In genomic region chr15:77162872-77163633, GRCh38 we compare ENCODE assay signal across 21 cellular contexts.
DNase-seq lines count a peak whose midpoint lies in the region; ATAC-seq and TF ChIP-seq lines count a peak whose summit lies in the region.
"Had no signal": no experiment of that assay in that cellular context is flagged by ENCODE, and none has a peak within 500 bp of the region (broad histone marks: within the 10 kb centered on the region; RNA-seq: fewer than 3 reads in every experiment).

No MANE protein-coding gene starts in this region.

- H3K27ac ChIP-seq in HL-60 (replicated peaks) (peak overlapping the region; percentile 16; the same call in 1 of the 2 replicates), body of pancreas (peak overlapping the region; percentile 61 to 81 (median 70))
- H3K27ac ChIP-seq: C4-2B, parathyroid adenoma, tibial artery had no signal

- peaks cover 75% of the 10 kb centered on the region for H3K4me1 ChIP-seq in body of pancreas
- H3K4me1 ChIP-seq: parathyroid adenoma had no signal

- DNase-seq in HL-60 (ENCODE audit: low read depth in 1 of 2, low spot score in 1 of 2) (peak; percentile 37 to 54), NOMO-1 treated with DMSO at 0.1 percent for 48 hours (lab: John Stamatoyannopoulos, UW; ENCODE audit: unreplicated experiment) (peak; percentile 83), body of pancreas (no peak), sciatic nerve (ENCODE audit: low spot score) (no peak), globus pallidus (ENCODE audit: low spot score) (no peak), T1000 (lab: John Stamatoyannopoulos, UW) (no peak)
- DNase-seq: activated CD4-positive, CD25-positive, alpha-beta regulatory T cell treated with anti-CD3 and anti-CD28 coated beads, Interleukin-2, amount 50 U/mL, for 72 hours; activated CD8-positive, alpha-beta memory T cell treated with anti-CD3 and anti-CD28 coated beads, Interleukin-2, amount 10 ng/mL, durations not matched to agents 7 days and 5 days; activated gamma-delta T cell treated with Interleukin-2 at 50 U/mL for 16 hours; aorta; H9; left colon; mucosa of descending colon; NCI-H1436; NCI-H82; tibial artery had no signal

- no peak for TF ChIP-seq CTCF in HL-60 (IDR thresholded peaks at IDR 0.05; ENCODE audit: insufficient read depth, low read length)
- peak in 1 of 7 experiments; percentile 12 for TF ChIP-seq CTCF in body of pancreas (IDR thresholded peaks at IDR 0.05)

- H3K36me3 ChIP-seq in body of pancreas (replicated peaks in 1 of 2; ENCODE audit: insufficient read depth in 1 of 2, low read depth in 2 of 2), result no peaks in the 10 kb centered on the region

- ATAC-seq in body of pancreas (peak; percentile 78), sciatic nerve (peak; percentile 64), GM18907 (IDR thresholded peaks at IDR 0.05; ENCODE audit: unreplicated experiment) (no peak)
- ATAC-seq: activated CD8-positive, alpha-beta memory T cell treated with anti-CD3 and anti-CD28 coated beads, Interleukin-2, amount 10 ng/mL, durations not matched to agents 7 days and 5 days; K562; left colon; mucosa of descending colon had no signal

- no peaks in the 10 kb centered on the region for H3K27me3 ChIP-seq in HL-60 (ENCODE audit: insufficient read depth, poor library complexity, severe bottlenecking)
- H3K27me3 ChIP-seq in body of pancreas, result no peaks in the 10 kb centered on the region
- H3K27me3 ChIP-seq: tibial artery had no signal

- H3K4me3 ChIP-seq in HL-60 (replicated peaks; ENCODE audit: insufficient read depth, low read length) (no peak overlapping the region), body of pancreas (no peak overlapping the region)
- H3K4me3 ChIP-seq: K562, mucosa of descending colon, skin epidermis, tibial artery had no signal

- H3K9me3 ChIP-seq in body of pancreas, result no peaks in the 10 kb centered on the region
- H3K9me3 ChIP-seq: mucosa of descending colon, tibial artery had no signal

- TF ChIP-seq POLR2A in body of pancreas (IDR thresholded peaks at IDR 0.05), result no peak

- 36 to 40% methylated on average over 4 of the region's 4 CpGs for WGBS in body of pancreas, 2 donors

- intact Hi-C loops in body of pancreas (cut with DNase I) (no loop called here), sciatic nerve (cut with DNase I) (no loop called here)

Comparison
In these comparisons a context has a peak if more than half of its experiments do, and no peak if none do; other contexts are left out.
1. DNase-seq: peak in HL-60 (2 of 2) and NOMO-1 treated with DMSO at 0.1 percent for 48 hours (single experiment); none in body of pancreas (0 of 4), sciatic nerve (single experiment), globus pallidus (single experiment) and T1000 (single experiment).